26 cellular contexts compared by ENCODE assay signal in the genomic region with DNA sequence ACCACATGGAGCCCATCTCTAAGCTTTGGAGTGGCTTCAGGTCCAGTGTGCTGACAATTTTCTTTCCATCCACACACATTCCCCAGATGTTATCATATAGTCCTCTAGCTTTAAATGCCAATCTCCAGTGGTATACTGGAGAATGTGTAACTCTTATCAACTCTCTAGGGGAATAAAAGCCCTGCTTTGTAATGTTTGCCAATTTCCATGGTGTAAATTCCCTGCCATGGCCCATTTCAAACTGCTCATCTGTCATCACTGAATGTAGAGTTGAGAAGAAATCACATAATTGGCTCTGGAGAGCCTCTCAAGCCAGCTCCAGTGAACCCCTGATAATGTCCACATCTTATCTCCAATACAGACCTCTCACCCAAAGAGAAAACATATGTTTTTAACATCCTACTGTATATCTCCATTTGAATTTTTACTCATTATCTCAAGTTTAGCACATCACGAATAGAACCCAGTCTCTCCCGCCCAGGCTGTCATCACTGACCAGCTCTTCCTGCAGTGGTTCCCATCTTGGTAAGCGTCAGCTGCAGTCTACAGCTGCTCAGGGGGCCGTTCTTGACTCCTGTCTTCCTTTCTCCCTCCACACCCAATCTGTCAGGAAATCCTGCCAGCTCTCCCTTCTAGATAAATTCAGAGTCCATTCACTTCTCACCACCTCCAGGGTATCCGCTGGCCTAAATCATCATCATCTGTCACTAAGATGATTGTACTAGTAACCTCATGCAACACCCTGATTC.
"Had no signal": no experiment of that assay in that cellular context is flagged by ENCODE, and none has a peak within 500 bp of the region (broad histone marks: within the 10 kb centered on the region; RNA-seq: fewer than 3 reads in every experiment).

No MANE protein-coding gene starts in this region.

- H3K4me3 ChIP-seq: adrenal gland, breast epithelium, Peyer's patch had no signal

- H3K4me1 ChIP-seq: breast epithelium had no signal

- H3K36me3 ChIP-seq: adrenal gland, breast epithelium, Peyer's patch had no signal

- H3K27ac ChIP-seq: adrenal gland, breast epithelium, KMS-11, Peyer's patch, RWPE1 had no signal

- H3K9ac ChIP-seq: KMS-11 had no signal

- DNase-seq: activated CD4-positive, alpha-beta T cell treated with anti-CD3 and anti-CD28 coated beads for 48 hours; activated CD4-positive, alpha-beta T cell treated with anti-CD3 and anti-CD28 coated beads, Interleukin-2, amount 50 U/mL, for 4 hours; activated CD4-positive, CD25-positive, alpha-beta regulatory T cell treated with anti-CD3 and anti-CD28 coated beads, Interleukin-2, amount 50 U/mL, for 72 hours; activated CD8-positive, alpha-beta memory T cell treated with anti-CD3 and anti-CD28 coated beads, Interleukin-2, amount 50 U/mL, for 48 hours; activated CD8-positive, alpha-beta T cell treated with anti-CD3 and anti-CD28 coated beads, Interleukin-2, amount 10 ng/mL, durations not matched to agents 7 days and 5 days; activated naive CD4-positive, alpha-beta T cell treated with anti-CD3 and anti-CD28 coated beads, Interleukin-2, amount 50 U/mL, for 16 hours; activated naive CD8-positive, alpha-beta T cell treated with anti-CD3 and anti-CD28 coated beads, Interleukin-2, amount 10 ng/mL, durations not matched to agents 7 days and 5 days; activated T-cell treated with anti-CD3 and anti-CD28 coated beads, Interleukin-2, amount 50 U/mL, for 1 hour; adrenal gland; central memory CD4-positive, alpha-beta T cell; MV-4-11; NCI-H1092 treated with DMSO at 0.1 percent for 48 hours; NCI-H1417 treated with DMSO at 0.1 percent for 48 hours; NCI-H187; NCI-H2081; NCI-H526 treated with DMSO at 0.1 percent for 48 hours; NK-92 treated with Interleukin-12 subunit alpha and Interleukin-12 subunit beta, amount 100 ng/mL, for 24 hours; OCI-M1; Peyer's patch; SHP77 treated with DMSO at 0.1 percent for 48 hours; T-helper 17 cell; T-helper 9 cell had no signal

- H3K27me3 ChIP-seq: adrenal gland, breast epithelium, Peyer's patch had no signal

- H3K9me3 ChIP-seq: adrenal gland, breast epithelium, Peyer's patch had no signal

- ATAC-seq: activated CD8-positive, alpha-beta T cell treated with anti-CD3 and anti-CD28 coated beads, Interleukin-2, amount 10 ng/mL, durations not matched to agents 7 days and 5 days; T-helper 17 cell; WTC11 had no signal

- H3K4me2 ChIP-seq: KMS-11 had no signal
